ENCODE assay signal across 1 cellular context in the genomic region with DNA sequence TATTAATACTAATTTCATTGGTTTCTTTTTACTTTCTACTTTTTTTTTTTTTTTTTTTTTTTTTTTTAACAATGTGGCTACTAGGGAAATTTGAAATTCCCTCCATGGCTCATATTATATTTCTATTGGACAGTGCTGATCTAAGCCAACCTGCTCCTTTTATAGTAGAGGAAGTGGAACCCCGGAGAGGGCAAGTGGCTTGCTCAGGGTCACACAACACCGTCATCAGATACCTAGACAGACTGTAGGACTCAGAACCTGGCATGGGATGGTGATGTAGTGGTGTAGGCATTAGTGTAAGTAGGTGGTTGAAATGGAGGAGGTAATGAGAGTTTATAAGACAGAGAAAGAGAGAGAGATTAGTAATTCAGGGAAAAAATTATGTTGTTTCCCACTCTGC.
TF ChIP-seq lines count a peak whose summit lies in the region.

No MANE protein-coding gene starts in this region.

TF ChIP-seq in GM12878, 131 proteins besides CTCF, POLR2A, EP300 and RAD21:
- TF ChIP-seq TARDBP (IDR thresholded peaks at IDR 0.05; ENCODE audit: borderline replicate concordance) (no peak), ZNF384 (IDR thresholded peaks at IDR 0.05; ENCODE audit: borderline replicate concordance, low read depth, low read length) (0 out of 2 replicates have a peak, but pooled peaks have one; percentile 17), SUZ12 (IDR thresholded peaks at IDR 0.05; ENCODE audit: unreplicated experiment) (no peak), BHLHE40 (IDR thresholded peaks at IDR 0.05; ENCODE audit: borderline replicate concordance in 1 of 2, low read depth in 2 of 2, low read length in 1 of 2) (no peak)
- TF ChIP-seq, protein P1, sequence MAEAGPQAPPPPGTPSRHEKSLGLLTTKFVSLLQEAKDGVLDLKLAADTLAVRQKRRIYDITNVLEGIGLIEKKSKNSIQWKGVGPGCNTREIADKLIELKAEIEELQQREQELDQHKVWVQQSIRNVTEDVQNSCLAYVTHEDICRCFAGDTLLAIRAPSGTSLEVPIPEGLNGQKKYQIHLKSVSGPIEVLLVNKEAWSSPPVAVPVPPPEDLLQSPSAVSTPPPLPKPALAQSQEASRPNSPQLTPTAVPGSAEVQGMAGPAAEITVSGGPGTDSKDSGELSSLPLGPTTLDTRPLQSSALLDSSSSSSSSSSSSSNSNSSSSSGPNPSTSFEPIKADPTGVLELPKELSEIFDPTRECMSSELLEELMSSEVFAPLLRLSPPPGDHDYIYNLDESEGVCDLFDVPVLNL (IDR thresholded peaks at IDR 0.05; ENCODE audit: low read depth, low read length), result peak; percentile 75
